Comparison of ENCODE assay signal across 32 cellular contexts in genomic region chr1:191176131-191176530, GRCh38.
"Had no signal": no experiment of that assay in that cellular context is flagged by ENCODE, and none has a peak within 500 bp of the region (broad histone marks: within the 10 kb centered on the region; RNA-seq: fewer than 3 reads in every experiment).

No MANE protein-coding gene starts in this region.

- H2AFZ ChIP-seq: PC-9 had no signal

- H3K4me2 ChIP-seq: PC-9 had no signal

- H3K27me3 ChIP-seq: brain microvascular endothelial cell, MG63 had no signal

- H3K9me3 ChIP-seq: MG63 had no signal

- H3K27ac ChIP-seq: brain microvascular endothelial cell, PC-9, RWPE1, WERI-Rb-1 had no signal

- DNase-seq: activated CD4-positive, alpha-beta memory T cell treated with anti-CD3 and anti-CD28 coated beads, Interleukin-2, amount 10 ng/mL, durations not matched to agents 7 days and 5 days; activated CD4-positive, alpha-beta T cell treated with anti-CD3 and anti-CD28 coated beads for 1 hour; activated CD4-positive, alpha-beta T cell treated with anti-CD3 and anti-CD28 coated beads for 48 hours; activated CD4-positive, CD25-positive, alpha-beta regulatory T cell; activated CD8-positive, alpha-beta memory T cell treated with anti-CD3 and anti-CD28 coated beads for 24 hours; activated CD8-positive, alpha-beta memory T cell treated with anti-CD3 and anti-CD28 coated beads, Interleukin-2, amount 10 ng/mL, durations not matched to agents 7 days and 5 days; activated CD8-positive, alpha-beta memory T cell treated with anti-CD3 and anti-CD28 coated beads, Interleukin-2, amount 50 U/mL, for 48 hours; activated effector memory CD4-positive, alpha-beta T cell treated with Interleukin-2 at 50 U/mL for 16 hours; activated naive CD4-positive, alpha-beta T cell treated with anti-CD3 and anti-CD28 coated beads, Interleukin-2, amount 10 ng/mL, durations not matched to agents 7 days and 5 days; activated naive CD8-positive, alpha-beta T cell treated with anti-CD3 and anti-CD28 coated beads, Interleukin-2, amount 50 U/mL, for 24 hours; activated T-cell treated with anti-CD3 and anti-CD28 coated beads, Interleukin-2, amount 50 U/mL, for 48 hours; amniotic stem cell; aorta; brain microvascular endothelial cell; central memory CD4-positive, alpha-beta T cell; Karpas-422; MG63; NCI-H1048; NCI-H1105 treated with DMSO at 0.1 percent for 48 hours; NCI-H1436; NCI-H1694; NCI-H1930; NCI-H2081 treated with DMSO at 0.1 percent for 48 hours; NCI-H524; NCI-H69; NCI-H82; PC-9; SIG-M5; T1000; WERI-Rb-1 had no signal

- ATAC-seq: activated CD8-positive, alpha-beta memory T cell treated with anti-CD3 and anti-CD28 coated beads, Interleukin-2, amount 10 ng/mL, durations not matched to agents 7 days and 5 days; activated naive CD8-positive, alpha-beta T cell treated with anti-CD3 and anti-CD28 coated beads, Interleukin-2, amount 50 U/mL, for 24 hours; Right ventricle myocardium inferior had no signal

- H3K4me3 ChIP-seq: MG63, PC-9 had no signal

- H3K36me3 ChIP-seq: brain microvascular endothelial cell, MG63, WERI-Rb-1 had no signal
